ENCODE assay signal across 9 cellular contexts in the genomic region with DNA sequence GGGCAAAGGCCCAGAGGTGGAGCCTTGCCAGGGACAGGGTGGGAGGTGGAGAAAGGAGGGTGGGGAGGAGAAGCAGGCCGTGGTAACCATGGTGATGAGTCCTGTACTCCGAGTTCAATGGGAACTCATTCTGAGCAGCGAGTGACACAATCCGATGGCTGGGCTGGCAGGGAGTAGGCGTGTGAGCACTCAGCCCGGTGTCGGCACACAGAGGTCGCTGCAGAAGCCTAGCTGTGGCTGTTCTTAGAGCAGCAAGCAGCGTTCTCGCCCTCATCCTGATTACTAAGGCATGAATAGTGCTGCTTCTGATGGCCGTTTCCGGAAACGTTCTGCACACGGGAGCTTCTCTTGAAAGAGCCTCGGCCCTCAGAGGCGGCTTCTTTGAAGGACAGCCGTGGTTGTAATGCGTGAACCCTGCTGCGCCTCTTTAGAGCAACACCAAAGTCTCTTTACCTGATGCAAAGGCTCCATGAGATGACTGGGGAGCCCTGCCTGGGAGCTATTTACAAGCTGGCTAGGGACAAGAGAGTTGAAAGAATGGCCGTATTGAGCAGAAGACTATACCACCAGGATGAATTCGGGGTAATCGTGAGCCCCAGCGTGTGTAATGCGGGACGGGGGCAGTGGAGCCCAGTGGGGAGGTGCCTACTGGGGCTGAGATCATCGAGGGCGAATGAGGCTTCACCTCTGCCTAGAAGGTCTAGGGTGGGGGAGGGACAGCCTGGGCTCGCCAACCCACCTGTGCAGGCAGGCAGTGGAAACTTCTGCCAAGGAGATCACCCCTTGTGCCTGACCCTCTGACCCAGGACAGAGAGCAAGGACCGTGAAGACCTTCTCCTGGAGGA.
DNase-seq lines count a peak whose midpoint lies in the region; ATAC-seq and TF ChIP-seq lines count a peak whose summit lies in the region.
"Had no signal": no experiment of that assay in that cellular context is flagged by ENCODE, and none has a peak within 500 bp of the region (broad histone marks: within the 10 kb centered on the region; RNA-seq: fewer than 3 reads in every experiment).

No MANE protein-coding gene starts in this region.

- H3K27ac Mint-ChIP-seq in activated naive CD4-positive, alpha-beta T cell treated with anti-CD3 and anti-CD28 coated beads, Interleukin-2, amount 50 U/mL, for 24 hours, result no peak overlapping the region
- no peak overlapping the region for H3K27ac Mint-ChIP-seq in activated naive CD4-positive, alpha-beta T cell treated with anti-CD3 and anti-CD28 coated beads, Interleukin-2, amount 50 U/mL, for 72 hours
- H3K27ac Mint-ChIP-seq in type B pancreatic cell (no peak overlapping the region), chondrocyte (ENCODE audit: unreplicated experiment) (no peak overlapping the region)
- H3K27ac Mint-ChIP-seq: natural killer cell had no signal

- peaks cover 4% of the 10 kb centered on the region for H3K27me3 ChIP-seq in brain microvascular endothelial cell (replicated peaks)

- H3K4me1 Mint-ChIP-seq in activated naive CD4-positive, alpha-beta T cell treated with anti-CD3 and anti-CD28 coated beads, Interleukin-2, amount 50 U/mL, for 24 hours, result peaks cover 11% of the 10 kb centered on the region
- peaks cover 15% of the 10 kb centered on the region for H3K4me1 Mint-ChIP-seq in type B pancreatic cell (ENCODE audit: unreplicated experiment)
- peaks cover 8% of the 10 kb centered on the region for H3K4me1 Mint-ChIP-seq in chondrocyte (ENCODE audit: low read depth)

- peaks cover 1% of the 10 kb centered on the region for H3K36me3 Mint-ChIP-seq in activated naive CD4-positive, alpha-beta T cell treated with anti-CD3 and anti-CD28 coated beads, Interleukin-2, amount 50 U/mL, for 24 hours
- H3K36me3 Mint-ChIP-seq in activated naive CD4-positive, alpha-beta T cell treated with anti-CD3 and anti-CD28 coated beads, Interleukin-2, amount 50 U/mL, for 72 hours, result no peaks in the 10 kb centered on the region
- H3K36me3 Mint-ChIP-seq in type B pancreatic cell (no peaks in the 10 kb centered on the region), chondrocyte (ENCODE audit: low read depth) (peaks cover 3% of the 10 kb centered on the region)
- H3K36me3 Mint-ChIP-seq: natural killer cell had no signal

- no peak for DNase-seq in activated naive CD4-positive, alpha-beta T cell treated with Interleukin-2 at 50 U/mL for 16 hours
- peak in 1 of 2 donors; percentile 38 for DNase-seq in activated naive CD4-positive, alpha-beta T cell treated with anti-CD3 and anti-CD28 coated beads, Interleukin-2, amount 50 U/mL, for 72 hours (ENCODE audit: low spot score in 2 of 2)
- DNase-seq in left colon, result peak; percentile 16 to 30
- no peak for DNase-seq in type B pancreatic cell (ENCODE audit: extremely low spot score, unreplicated experiment)
- no peak for DNase-seq in chondrocyte (ENCODE audit: low spot score)
- DNase-seq in omental fat pad (ENCODE audit: low spot score), result no peak
- DNase-seq in brain microvascular endothelial cell, result no peak
- DNase-seq: natural killer cell had no signal

- intact Hi-C loops in left colon (cut with DNase I, micrococcal nuclease), result no loop called here

- H3K27me3 Mint-ChIP-seq in activated naive CD4-positive, alpha-beta T cell treated with anti-CD3 and anti-CD28 coated beads, Interleukin-2, amount 50 U/mL, for 24 hours, result peaks cover 47% of the 10 kb centered on the region
- H3K27me3 Mint-ChIP-seq in type B pancreatic cell (peaks cover 71% of the 10 kb centered on the region), chondrocyte (ENCODE audit: low read depth) (peaks cover 62% of the 10 kb centered on the region)

- ATAC-seq in activated naive CD4-positive, alpha-beta T cell treated with anti-CD3 and anti-CD28 coated beads, Interleukin-2, amount 50 U/mL, for 72 hours, result peak; percentile 58 to 92
- ATAC-seq in left colon (peak; percentile 76), omental fat pad (ENCODE audit: low FRiP score) (no peak)

- no peaks in the 10 kb centered on the region for H3K36me3 ChIP-seq in brain microvascular endothelial cell (replicated peaks)

- no peak overlapping the region for H3K4me3 ChIP-seq in brain microvascular endothelial cell (ENCODE audit: low read depth, low read length)

- TF ChIP-seq CTCF in type B pancreatic cell (conservative IDR thresholded peaks at IDR 0.05), result no peak
- no peak for TF ChIP-seq CTCF in chondrocyte (IDR thresholded peaks at IDR 0.05)
- no peak for TF ChIP-seq CTCF in omental fat pad (IDR thresholded peaks at IDR 0.05)
- no peak for TF ChIP-seq CTCF in brain microvascular endothelial cell (IDR thresholded peaks at IDR 0.05; ENCODE audit: low read depth, low read length, missing control alignments)

- no peaks in the 10 kb centered on the region for H3K9me3 Mint-ChIP-seq in activated naive CD4-positive, alpha-beta T cell treated with anti-CD3 and anti-CD28 coated beads, Interleukin-2, amount 50 U/mL, for 24 hours
- no peaks in the 10 kb centered on the region for H3K9me3 Mint-ChIP-seq in activated naive CD4-positive, alpha-beta T cell treated with anti-CD3 and anti-CD28 coated beads, Interleukin-2, amount 50 U/mL, for 72 hours
- H3K9me3 Mint-ChIP-seq in type B pancreatic cell (no peaks in the 10 kb centered on the region), chondrocyte (ENCODE audit: low read depth) (no peaks in the 10 kb centered on the region)
- H3K9me3 Mint-ChIP-seq: natural killer cell had no signal

- in situ Hi-C loops in brain microvascular endothelial cell (cut with HindIII; ENCODE audit: low pct_ligation_motif_present, low sequenced_read_pairs), result no loop called here

- H3K27ac ChIP-seq in brain microvascular endothelial cell, result no peak overlapping the region

- peak overlapping the region; percentile 47 for H3K4me3 Mint-ChIP-seq in activated naive CD4-positive, alpha-beta T cell treated with anti-CD3 and anti-CD28 coated beads, Interleukin-2, amount 50 U/mL, for 24 hours
- peak overlapping the region; percentile 63 for H3K4me3 Mint-ChIP-seq in type B pancreatic cell
- H3K4me3 Mint-ChIP-seq in chondrocyte (ENCODE audit: unreplicated experiment), result no peak overlapping the region
- H3K4me3 Mint-ChIP-seq: natural killer cell had no signal

Comparison
In these comparisons a context has a peak if more than half of its experiments do, and no peak if none do; other contexts are left out.
1. DNase-seq: peak in left colon (2 of 2); none in activated naive CD4-positive, alpha-beta T cell treated with Interleukin-2 at 50 U/mL for 16 hours (single experiment), type B pancreatic cell (single experiment), chondrocyte (single experiment), omental fat pad (single experiment) and brain microvascular endothelial cell (single experiment).